18 cellular contexts compared by ENCODE assay signal in genomic region chr11:6201486-6201885, GRCh38. TPM values are rescaled to one million over a fixed set of nuclear protein-coding genes. Genes with fewer than 3 reads are reported as not detected.
DNase-seq lines count a peak whose midpoint lies in the region; TF ChIP-seq lines count a peak whose summit lies in the region.
"Had no signal": no experiment of that assay in that cellular context is flagged by ENCODE, and none has a peak within 500 bp of the region (broad histone marks: within the 10 kb centered on the region; RNA-seq: fewer than 3 reads in every experiment).

No MANE protein-coding gene starts in this region.

- no peak overlapping the region for H4K8ac ChIP-seq in mesenchymal stem cell (ENCODE audit: low read length)

- H2BK120ac ChIP-seq in mesenchymal stem cell (ENCODE audit: low read depth, low read length) = no peak overlapping the region

- H3K4ac ChIP-seq in mesenchymal stem cell (ENCODE audit: low read depth in 1 of 2, low read length in 2 of 2) = no peak overlapping the region

- no peak overlapping the region for H3K23ac ChIP-seq in mesenchymal stem cell (ENCODE audit: low read length in 2 of 2)

- H3K27me3 Mint-ChIP-seq in CD14-positive monocyte (ENCODE audit: low read depth in 3 of 3) = peaks cover 0 to 3% (median 1%) of the 10 kb centered on the region in 3 donors
- H3K27me3 Mint-ChIP-seq: naive B cell; stimulated activated naive B cell treated with anti-CD40 and anti-IgM and Interleukin-4, amounts not matched to agents 10 μg/mL and 1 μg/mL and 100 μg/mL, for 72 hours had no signal

- no peak overlapping the region for H2BK5ac ChIP-seq in mesenchymal stem cell (ENCODE audit: low read depth, low read length, poor library complexity, severe bottlenecking)

- TF ChIP-seq CTCF in CD14-positive monocyte (IDR thresholded peaks at IDR 0.05) (no peak), HL-60 (IDR thresholded peaks at IDR 0.05; ENCODE audit: insufficient read depth, low read length) (no peak), BE2C (IDR thresholded peaks at IDR 0.05; ENCODE audit: low read depth, low read length) (no peak)

- no peaks in the 10 kb centered on the region for H4K20me1 ChIP-seq in Karpas-422 (ENCODE audit: insufficient read depth, low read depth, low read length)

- H3K4me2 ChIP-seq in mesenchymal stem cell (ENCODE audit: low read length, poor library complexity, severe bottlenecking) (no peak overlapping the region), Karpas-422 (ENCODE audit: low read depth, low read length, poor library complexity, severe bottlenecking) (no peak overlapping the region)
- H3K4me2 ChIP-seq: SK-N-SH had no signal

- H4K91ac ChIP-seq in mesenchymal stem cell (ENCODE audit: low read length) = no peak overlapping the region

- peaks cover 2% of the 10 kb centered on the region for H3K79me1 ChIP-seq in mesenchymal stem cell (replicated peaks; ENCODE audit: low read length, poor library complexity, severe bottlenecking)

- H3K36me3 Mint-ChIP-seq in CD14-positive monocyte = peaks cover 39 to 64% of the 10 kb centered on the region in 2 donors

- H3K27me3 ChIP-seq in HL-60 (ENCODE audit: insufficient read depth, poor library complexity, severe bottlenecking) (no peaks in the 10 kb centered on the region), mesenchymal stem cell (ENCODE audit: control insufficient read depth in 1 of 2, insufficient read depth in 1 of 2, low read length in 2 of 2) (no peaks in the 10 kb centered on the region), Karpas-422 (ENCODE audit: low read length) (no peaks in the 10 kb centered on the region), BE2C (no peaks in the 10 kb centered on the region)
- H3K27me3 ChIP-seq: brain microvascular endothelial cell had no signal

- DNase-seq in CD14-positive monocyte (ENCODE audit: low spot score) (peak; percentile 59), HL-60 (ENCODE audit: low read depth in 1 of 2, low spot score in 1 of 2) (peak; percentile 51 to 78), amniotic epithelial cell (ENCODE audit: low read depth) (peak; percentile 80), mesenchymal stem cell (peak; percentile 50), Karpas-422 (no peak), BE2C (no peak), T-helper 9 cell (no peak)
- DNase-seq: activated CD4-positive, CD25-positive, alpha-beta regulatory T cell; activated effector memory CD4-positive, alpha-beta T cell treated with anti-CD3 and anti-CD28 coated beads, Interleukin-2, amount 50 U/mL, for 16 hours; brain microvascular endothelial cell; COR-L47; GDM1; naive B cell; NCI-H2171; SK-N-SH; stimulated activated CD4-positive, alpha-beta T cell treated with anti-CD3 and anti-CD28 coated beads, Interleukin-4, amount 100 ng/mL, for 4 hours; stimulated activated naive B cell treated with anti-CD40 and anti-IgM and Interleukin-4, amounts not matched to agents 10 μg/mL and 1 μg/mL and 100 μg/mL, for 72 hours had no signal

- H3K9me2 ChIP-seq in Karpas-422 (replicated peaks; ENCODE audit: insufficient read depth, low read length) = no peaks in the 10 kb centered on the region
- H3K9me2 ChIP-seq: SK-N-SH had no signal

- no peak overlapping the region for H2BK15ac ChIP-seq in mesenchymal stem cell (ENCODE audit: low read depth, poor library complexity, severe bottlenecking)

- H3K4me1 ChIP-seq in mesenchymal stem cell (ENCODE audit: control insufficient read depth, insufficient read depth, low read depth, low read length) (peaks cover 2% of the 10 kb centered on the region), Karpas-422 (ENCODE audit: low read length) (no peaks in the 10 kb centered on the region), BE2C (no peaks in the 10 kb centered on the region)

- H3K4me3 Mint-ChIP-seq in CD14-positive monocyte = peak overlapping the region; percentile 66 to 87
- H3K4me3 Mint-ChIP-seq: naive B cell; stimulated activated naive B cell treated with anti-CD40 and anti-IgM and Interleukin-4, amounts not matched to agents 10 μg/mL and 1 μg/mL and 100 μg/mL, for 72 hours had no signal

- peaks cover 91% of the 10 kb centered on the region for H3K4me1 Mint-ChIP-seq in CD14-positive monocyte

- no peak overlapping the region for H3K14ac ChIP-seq in mesenchymal stem cell (ENCODE audit: low read length in 2 of 2)

- H3K36me3 ChIP-seq in mesenchymal stem cell (ENCODE audit: control insufficient read depth in 1 of 2, insufficient read depth in 2 of 2, low read depth in 1 of 2, low read length in 2 of 2) = peaks cover 9 to 29% of the 10 kb centered on the region in 2 experiments
- H3K36me3 ChIP-seq in Karpas-422 (ENCODE audit: insufficient read depth, low read length) = 0 out of 2 replicates have a peak, but pooled peaks cover 4% of the 10 kb centered on the region
- no peaks in the 10 kb centered on the region for H3K36me3 ChIP-seq in BE2C

- no peak overlapping the region for H2AFZ ChIP-seq in mesenchymal stem cell (ENCODE audit: low read depth, low read length)
- no peak overlapping the region for H2AFZ ChIP-seq in Karpas-422 (ENCODE audit: low read length)

- intact Hi-C loops in CD14-positive monocyte (cut with micrococcal nuclease) = loop anchor here (2.0 to 5.0 kb wide), 2 partner anchors 33 to 74 kb away; partner anchors contain the start of gene FHIP1B (in 2 of the 2)

- H2BK12ac ChIP-seq in mesenchymal stem cell (ENCODE audit: low read length in 2 of 2) = no peak overlapping the region

- H3K79me2 ChIP-seq in Karpas-422 (ENCODE audit: low read length) = no peaks in the 10 kb centered on the region

- H3K27ac Mint-ChIP-seq in CD14-positive monocyte = peak overlapping the region; percentile 100
- H3K27ac Mint-ChIP-seq: stimulated activated naive B cell treated with anti-CD40 and anti-IgM and Interleukin-4, amounts not matched to agents 10 μg/mL and 1 μg/mL and 100 μg/mL, for 72 hours had no signal

- H2AK5ac ChIP-seq in mesenchymal stem cell (ENCODE audit: low read length, severe bottlenecking) = no peak overlapping the region

- H3K27ac ChIP-seq in HL-60 (replicated peaks) (peak overlapping the region; percentile 92), mesenchymal stem cell (ENCODE audit: low read length, poor library complexity, severe bottlenecking) (no peak overlapping the region), Karpas-422 (ENCODE audit: low read length) (no peak overlapping the region)
- H3K27ac ChIP-seq: brain microvascular endothelial cell had no signal

- H3K18ac ChIP-seq in mesenchymal stem cell (ENCODE audit: low read depth in 1 of 2, low read length in 2 of 2) = no peak overlapping the region

- H3K4me3 ChIP-seq in HL-60 (replicated peaks; ENCODE audit: insufficient read depth, low read length) (no peak overlapping the region), mesenchymal stem cell (ENCODE audit: insufficient read depth in 1 of 2, low read depth in 1 of 2, low read length in 2 of 2) (no peak overlapping the region), Karpas-422 (ENCODE audit: low read length) (no peak overlapping the region), BE2C (ENCODE audit: low read depth, low read length) (no peak overlapping the region)

- WGBS in mesenchymal stem cell = 94% methylated on average over 1 of the region's 1 CpG

- H3K9ac ChIP-seq in mesenchymal stem cell (ENCODE audit: low read length) (no peak overlapping the region), Karpas-422 (ENCODE audit: low read length) (no peak overlapping the region)
- H3K9ac ChIP-seq: SK-N-SH had no signal

- H3K9me3 ChIP-seq in mesenchymal stem cell (ENCODE audit: control insufficient read depth, low read length) = no peaks in the 10 kb centered on the region
- H3K9me3 ChIP-seq in Karpas-422 (ENCODE audit: low read length) = no peaks in the 10 kb centered on the region
- H3K9me3 ChIP-seq in BE2C = no peaks in the 10 kb centered on the region
- H3K9me3 ChIP-seq: SK-N-SH had no signal

- peaks cover 0 to 4% (median 2%) of the 10 kb centered on the region in 7 donors for H3K9me3 Mint-ChIP-seq in CD14-positive monocyte
- H3K9me3 Mint-ChIP-seq: naive B cell; stimulated activated naive B cell treated with anti-CD40 and anti-IgM and Interleukin-4, amounts not matched to agents 10 μg/mL and 1 μg/mL and 100 μg/mL, for 72 hours had no signal

RNA-seq across cellular contexts. Expression of gene OR52W1, which starts 2.5 kb away (rescaled TPM):
- not detected for polyA plus RNA-seq in CD14-positive monocyte
- not detected for polyA plus RNA-seq in mesenchymal stem cell (2013, experiment 1 of 2)
- not detected for polyA plus RNA-seq in mesenchymal stem cell (2013, experiment 2 of 2)
- not detected in 2 replicates for total RNA-seq in Karpas-422 (2014; rRNA removed; shearing (Covaris generic); ENCODE audit: low replicate concordance)
- polyA plus RNA-seq in BE2C (2012; ENCODE audit: insufficient read depth, insufficient read length, low read depth) = not detected
- total RNA-seq: H4 had no signal
- polyA plus RNA-seq: SK-N-SH had no signal

RNA-seq across cellular contexts. Expression of gene C11orf42, which starts 3.9 kb away (rescaled TPM):
- not detected for polyA plus RNA-seq in CD14-positive monocyte
- polyA plus RNA-seq in mesenchymal stem cell (2013, experiment 1 of 2) = not detected
- not detected for polyA plus RNA-seq in mesenchymal stem cell (2013, experiment 2 of 2)
- total RNA-seq in Karpas-422 (2014; rRNA removed; shearing (Covaris generic); ENCODE audit: low replicate concordance) = not detected in 2 replicates
- polyA plus RNA-seq in BE2C (2012; ENCODE audit: insufficient read depth, insufficient read length, low read depth) = not detected
- total RNA-seq: H4 had no signal
- polyA plus RNA-seq: SK-N-SH had no signal

RNA-seq across cellular contexts. Expression of gene OR52B2, which starts 31.4 kb away (rescaled TPM):
- not detected for polyA plus RNA-seq in CD14-positive monocyte
- not detected for polyA plus RNA-seq in mesenchymal stem cell (2013, experiment 1 of 2)
- polyA plus RNA-seq in mesenchymal stem cell (2013, experiment 2 of 2) = not detected
- total RNA-seq in Karpas-422 (2014; rRNA removed; shearing (Covaris generic); ENCODE audit: low replicate concordance) = 0.26 TPM in 1 of 2 replicates, not detected in the other
- polyA plus RNA-seq in BE2C (2012; ENCODE audit: insufficient read depth, insufficient read length, low read depth) = not detected
- total RNA-seq: H4 had no signal
- polyA plus RNA-seq: SK-N-SH had no signal

RNA-seq across cellular contexts. Expression of gene FHIP1B, which starts 33.0 kb away (rescaled TPM):
- polyA plus RNA-seq in CD14-positive monocyte = 10 to 100 TPM; 14.2 to 18.9 TPM
- polyA plus RNA-seq in mesenchymal stem cell (2013, experiment 1 of 2) = 14.4 TPM
- polyA plus RNA-seq in mesenchymal stem cell (2013, experiment 2 of 2) = 15.2 TPM
- total RNA-seq in Karpas-422 (2014; rRNA removed; shearing (Covaris generic); ENCODE audit: low replicate concordance) = 33.9 and 53.8 TPM in 2 replicates
- 60.2 TPM for polyA plus RNA-seq in BE2C (2012; ENCODE audit: insufficient read depth, insufficient read length, low read depth)

RNA-seq across cellular contexts. Expression of gene CNGA4, which starts 37.4 kb away (rescaled TPM):
- polyA plus RNA-seq in CD14-positive monocyte = not detected
- 0.03 TPM for polyA plus RNA-seq in mesenchymal stem cell (2013, experiment 1 of 2)
- 0.01 TPM for polyA plus RNA-seq in mesenchymal stem cell (2013, experiment 2 of 2)
- total RNA-seq in Karpas-422 (2014; rRNA removed; shearing (Covaris generic); ENCODE audit: low replicate concordance) = 1.7 and 2.0 TPM in 2 replicates
- not detected for polyA plus RNA-seq in BE2C (2012; ENCODE audit: insufficient read depth, insufficient read length, low read depth)
- total RNA-seq: H4 had no signal

Comparison
In these comparisons a context has a peak if more than half of its experiments do, and no peak if none do; other contexts are left out.
1. DNase-seq: peak in CD14-positive monocyte (single experiment), HL-60 (2 of 2), amniotic epithelial cell (single experiment) and mesenchymal stem cell (single experiment); none in Karpas-422 (single experiment), BE2C (single experiment) and T-helper 9 cell (single experiment).